19 cellular contexts compared by ENCODE assay signal in the genomic region with DNA sequence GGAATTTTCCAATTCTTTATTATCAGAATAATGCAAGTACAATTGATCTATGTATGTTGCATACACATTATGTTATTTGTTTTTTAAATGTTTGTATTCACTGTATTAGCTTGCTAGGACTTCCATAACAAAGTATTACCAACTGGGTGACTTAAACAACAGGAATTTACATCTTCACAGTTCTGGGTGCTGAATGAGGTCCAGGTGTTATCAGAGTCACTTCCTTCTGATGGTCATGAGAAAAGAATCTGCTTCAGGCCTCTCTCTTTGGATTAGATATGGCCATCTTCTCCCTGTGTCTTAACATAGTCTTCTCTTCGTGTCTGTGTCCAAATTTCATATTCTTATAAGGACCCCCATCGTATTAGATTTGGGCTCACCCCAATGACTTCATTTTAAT.
DNase-seq lines count a peak whose midpoint lies in the region; FAIRE-seq and TF ChIP-seq lines count a peak whose summit lies in the region.
"Had no signal": no experiment of that assay in that cellular context is flagged by ENCODE, and none has a peak within 500 bp of the region (broad histone marks: within the 10 kb centered on the region; RNA-seq: fewer than 3 reads in every experiment).

No MANE protein-coding gene starts in this region.

- H3K4me1 Mint-ChIP-seq in activated CD4-positive, alpha-beta T cell treated with anti-CD3 and anti-CD28 coated beads, Interleukin-2, amount 10 ng/mL, durations not matched to agents 24 days and 14 days, result no peaks in the 10 kb centered on the region

- H3K27ac ChIP-seq in keratinocyte (ENCODE audit: control insufficient read depth, insufficient read depth, low read length) (no peak overlapping the region), tibial nerve (no peak overlapping the region), hepatocyte (no peak overlapping the region)
- H3K27ac ChIP-seq: C4-2B had no signal

- H3K4me2 ChIP-seq in keratinocyte (ENCODE audit: control insufficient read depth, extremely low read depth, insufficient read depth, low read depth, low read length), result no peak overlapping the region
- H3K4me2 ChIP-seq in hepatocyte, result no peak overlapping the region

- TF ChIP-seq CTCF in bronchial epithelial cell (IDR thresholded peaks at IDR 0.05; ENCODE audit: insufficient read depth, low read length, severe bottlenecking) (no peak), keratinocyte (optimal IDR thresholded peaks at IDR 0.05 in 1 of 3, IDR thresholded peaks at IDR 0.05 in 1 of 3, conservative IDR thresholded peaks at IDR 0.05 in 1 of 3; ENCODE audit: extremely low read depth in 1 of 3, insufficient read depth in 2 of 3, low read length in 3 of 3) (no peak), tibial nerve (IDR thresholded peaks at IDR 0.05) (no peak), hepatocyte (IDR thresholded peaks at IDR 0.05; ENCODE audit: poor library complexity) (no peak)

- dilution Hi-C loops in keratinocyte (cut with MboI; ENCODE audit: extremely low pct_ligation_motif_present, low sequenced_read_pairs), result no loop called here

- intact Hi-C loops in activated CD4-positive, alpha-beta T cell treated with anti-CD3 and anti-CD28 coated beads, Interleukin-2, amount 10 ng/mL, durations not matched to agents 24 days and 14 days (cut with micrococcal nuclease), result no loop called here

- no peak overlapping the region for H3K27ac Mint-ChIP-seq in activated CD4-positive, alpha-beta T cell treated with anti-CD3 and anti-CD28 coated beads, Interleukin-2, amount 10 ng/mL, durations not matched to agents 24 days and 14 days
- H3K27ac Mint-ChIP-seq: CD4-positive, alpha-beta T cell had no signal

- no peak overlapping the region for H3K9ac ChIP-seq in keratinocyte (ENCODE audit: control insufficient read depth, extremely low read depth, insufficient read depth, low read length)

- no peaks in the 10 kb centered on the region for H3K9me1 ChIP-seq in keratinocyte (ENCODE audit: control insufficient read depth, extremely low read depth, insufficient read depth, low read length)

- H3K4me3 Mint-ChIP-seq in activated CD4-positive, alpha-beta T cell treated with anti-CD3 and anti-CD28 coated beads, Interleukin-2, amount 10 ng/mL, durations not matched to agents 24 days and 14 days, result no peak overlapping the region
- H3K4me3 Mint-ChIP-seq: CD4-positive, alpha-beta T cell had no signal

- no peaks in the 10 kb centered on the region for H3K9me2 ChIP-seq in hepatocyte (replicated peaks; ENCODE audit: insufficient read depth)

- no peaks in the 10 kb centered on the region for H3K9me3 ChIP-seq in keratinocyte (ENCODE audit: control insufficient read depth, low read depth, low read length)
- H3K9me3 ChIP-seq in tibial nerve, result peaks cover 0 to 3% (median 0%) of the 10 kb centered on the region in 4 donors
- no peaks in the 10 kb centered on the region for H3K9me3 ChIP-seq in hepatocyte (ENCODE audit: low read depth)
- H3K9me3 ChIP-seq: HAP-1 had no signal

- TF ChIP-seq POLR2A in tibial nerve (IDR thresholded peaks at IDR 0.05), result no peak

- H3K4me3 ChIP-seq in bronchial epithelial cell (ENCODE audit: low read depth, low read length) (no peak overlapping the region), keratinocyte (ENCODE audit: control insufficient read depth in 2 of 3, extremely low read depth in 1 of 3, insufficient read depth in 2 of 3, low read depth in 1 of 3, low read length in 3 of 3) (no peak overlapping the region), tibial nerve (no peak overlapping the region), hepatocyte (no peak overlapping the region)
- H3K4me3 ChIP-seq: HAP-1 had no signal

- no peaks in the 10 kb centered on the region for H3K79me2 ChIP-seq in keratinocyte (ENCODE audit: control insufficient read depth, insufficient read depth, low read length)
- H3K79me2 ChIP-seq in hepatocyte, result no peaks in the 10 kb centered on the region

- 66 to 76% methylated on average over 2 of the region's 2 CpGs for WGBS in tibial nerve, 2 donors
- WGBS in hepatocyte (ENCODE audit: low lambda C conversion rate, missing lambda C conversion rate), result 82% methylated on average over 2 of the region's 2 CpGs

- H3K9me3 Mint-ChIP-seq in activated CD4-positive, alpha-beta T cell treated with anti-CD3 and anti-CD28 coated beads, Interleukin-2, amount 10 ng/mL, durations not matched to agents 24 days and 14 days, result no peaks in the 10 kb centered on the region

- H3K27me3 ChIP-seq in bronchial epithelial cell (ENCODE audit: control insufficient read depth, insufficient read depth, low read length), result no peaks in the 10 kb centered on the region
- H3K27me3 ChIP-seq in keratinocyte (ENCODE audit: control insufficient read depth, extremely low read depth, insufficient read depth, low read length), result no peaks in the 10 kb centered on the region
- H3K27me3 ChIP-seq in tibial nerve, result no peaks in the 10 kb centered on the region
- H3K27me3 ChIP-seq in hepatocyte, result no peaks in the 10 kb centered on the region

- H4K20me1 ChIP-seq in keratinocyte (ENCODE audit: control insufficient read depth, extremely low read depth, insufficient read depth, low read length), result no peaks in the 10 kb centered on the region
- H4K20me1 ChIP-seq in hepatocyte (ENCODE audit: insufficient read depth, poor library complexity, severe bottlenecking), result no peaks in the 10 kb centered on the region

- DNase-seq in M059J (ENCODE audit: low read depth) (peak; percentile 32), bronchial epithelial cell (ENCODE audit: low read depth) (peak; percentile 80), keratinocyte (ENCODE audit: low read depth, low spot score) (peak; percentile 15), tibial nerve (ENCODE audit: low spot score in 2 of 2) (no peak), NCI-H2029 treated with DMSO at 0.1 percent for 48 hours (lab: John Stamatoyannopoulos, UW) (no peak), hepatocyte (ENCODE audit: low spot score) (no peak)
- no peak for DNase-seq in activated CD4-positive, alpha-beta T cell treated with anti-CD3 and anti-CD28 coated beads, Interleukin-2, amount 10 ng/mL, durations not matched to agents 24 days and 14 days
- DNase-seq: ACHN; Caco-2; CD4-positive, alpha-beta T cell; DMS79; GDM1 had no signal

- TF ChIP-seq EP300 in tibial nerve (IDR thresholded peaks at IDR 0.05), result no peak

- no peaks in the 10 kb centered on the region for H3K27me3 Mint-ChIP-seq in activated CD4-positive, alpha-beta T cell treated with anti-CD3 and anti-CD28 coated beads, Interleukin-2, amount 10 ng/mL, durations not matched to agents 24 days and 14 days
- H3K27me3 Mint-ChIP-seq: CD4-positive, alpha-beta T cell had no signal

- FAIRE-seq in bronchial epithelial cell (lab: Jason Lieb, UNC), result no peak
- peak; percentile 65 for FAIRE-seq in keratinocyte (lab: Jason Lieb, UNC)
- FAIRE-seq: A204.1, D721Med, GM12892, GM18507, H1 had no signal

- H3K4me1 ChIP-seq in keratinocyte (ENCODE audit: control insufficient read depth, extremely low read depth, insufficient read depth, low read length), result peaks cover 5% of the 10 kb centered on the region
- H3K4me1 ChIP-seq in tibial nerve, result no peaks in the 10 kb centered on the region
- no peaks in the 10 kb centered on the region for H3K4me1 ChIP-seq in hepatocyte (ENCODE audit: insufficient read depth)
- H3K4me1 ChIP-seq: Caco-2, HAP-1 had no signal

- H3K36me3 ChIP-seq in bronchial epithelial cell (ENCODE audit: control insufficient read depth, insufficient read depth, low read length) (no peaks in the 10 kb centered on the region), keratinocyte (ENCODE audit: control insufficient read depth in 2 of 2, extremely low read depth in 1 of 2, insufficient read depth in 2 of 2, low read length in 2 of 2) (no peaks in the 10 kb centered on the region), tibial nerve (no peaks in the 10 kb centered on the region), hepatocyte (replicated peaks; ENCODE audit: insufficient read depth, low read depth) (no peaks in the 10 kb centered on the region)
- H3K36me3 ChIP-seq: HAP-1 had no signal

- H3K36me3 Mint-ChIP-seq in activated CD4-positive, alpha-beta T cell treated with anti-CD3 and anti-CD28 coated beads, Interleukin-2, amount 10 ng/mL, durations not matched to agents 24 days and 14 days (ENCODE audit: low read depth), result no peaks in the 10 kb centered on the region

- H2AFZ ChIP-seq in keratinocyte (ENCODE audit: control insufficient read depth, low read length) (no peak overlapping the region), hepatocyte (no peak overlapping the region)

Comparison
In these comparisons a context has a peak if more than half of its experiments do, and no peak if none do; other contexts are left out.
1. DNase-seq: peak in M059J (single experiment), bronchial epithelial cell (single experiment) and keratinocyte (single experiment); none in tibial nerve (0 of 2), NCI-H2029 treated with DMSO at 0.1 percent for 48 hours (single experiment), hepatocyte (single experiment) and activated CD4-positive, alpha-beta T cell treated with anti-CD3 and anti-CD28 coated beads, Interleukin-2, amount 10 ng/mL, durations not matched to agents 24 days and 14 days (single experiment).